In genomic region chr2:118061135-118061955, GRCh38 we compare ENCODE assay signal across 8 cellular contexts.
DNase-seq lines count a peak whose midpoint lies in the region; ATAC-seq lines count a peak whose summit lies in the region.

No MANE protein-coding gene starts in this region.

- peaks cover 11% of the 10 kb centered on the region for H3K4me1 Mint-ChIP-seq in T-helper 1 cell treated with Interleukin-12 subunit alpha and Interleukin-12 subunit beta and Interleukin-4 antibody, amounts not matched to agents 30 μg/mL and 1 μg/mL, for 36 hours (ENCODE audit: low read depth)

- peaks cover 21% of the 10 kb centered on the region for H3K27me3 Mint-ChIP-seq in T-helper 1 cell treated with Interleukin-12 subunit alpha and Interleukin-12 subunit beta and Interleukin-4 antibody, amounts not matched to agents 30 μg/mL and 1 μg/mL, for 36 hours (ENCODE audit: low read depth)

- H3K9me3 Mint-ChIP-seq in T-helper 1 cell treated with Interleukin-12 subunit alpha and Interleukin-12 subunit beta and Interleukin-4 antibody, amounts not matched to agents 30 μg/mL and 1 μg/mL, for 36 hours: no peaks in the 10 kb centered on the region

- DNase-seq in GF-D8 (lab: John Stamatoyannopoulos, UW) (peak; percentile 40), iPS-NIHi7 (ENCODE audit: extremely low spot score) (peak; percentile 46), NCI-H187 (lab: John Stamatoyannopoulos, UW) (no peak), NCI-H187 treated with DMSO at 0.1 percent for 48 hours (lab: John Stamatoyannopoulos, UW) (no peak), NCI-H345 (lab: John Stamatoyannopoulos, UW) (no peak)

- H3K27ac Mint-ChIP-seq in T-helper 1 cell treated with Interleukin-12 subunit alpha and Interleukin-12 subunit beta and Interleukin-4 antibody, amounts not matched to agents 30 μg/mL and 1 μg/mL, for 36 hours: peak overlapping the region; percentile 29

- ATAC-seq in GM21381 (IDR thresholded peaks at IDR 0.05; ENCODE audit: unreplicated experiment): peak; percentile 74
- ATAC-seq in HG03520 (IDR thresholded peaks at IDR 0.05; ENCODE audit: unreplicated experiment): peak; percentile 73

- no peak overlapping the region for H3K4me3 Mint-ChIP-seq in T-helper 1 cell treated with Interleukin-12 subunit alpha and Interleukin-12 subunit beta and Interleukin-4 antibody, amounts not matched to agents 30 μg/mL and 1 μg/mL, for 36 hours

- no peaks in the 10 kb centered on the region for H3K36me3 Mint-ChIP-seq in T-helper 1 cell treated with Interleukin-12 subunit alpha and Interleukin-12 subunit beta and Interleukin-4 antibody, amounts not matched to agents 30 μg/mL and 1 μg/mL, for 36 hours (ENCODE audit: low read depth)

Comparison
In these comparisons a context has a peak if more than half of its experiments do, and no peak if none do; other contexts are left out.
1. DNase-seq: peak in GF-D8 (single experiment) and iPS-NIHi7 (single experiment); none in NCI-H187 (0 of 2), NCI-H187 treated with DMSO at 0.1 percent for 48 hours (single experiment) and NCI-H345 (single experiment).